Comparison of ENCODE assay signal across 1 cellular context in the genomic region with DNA sequence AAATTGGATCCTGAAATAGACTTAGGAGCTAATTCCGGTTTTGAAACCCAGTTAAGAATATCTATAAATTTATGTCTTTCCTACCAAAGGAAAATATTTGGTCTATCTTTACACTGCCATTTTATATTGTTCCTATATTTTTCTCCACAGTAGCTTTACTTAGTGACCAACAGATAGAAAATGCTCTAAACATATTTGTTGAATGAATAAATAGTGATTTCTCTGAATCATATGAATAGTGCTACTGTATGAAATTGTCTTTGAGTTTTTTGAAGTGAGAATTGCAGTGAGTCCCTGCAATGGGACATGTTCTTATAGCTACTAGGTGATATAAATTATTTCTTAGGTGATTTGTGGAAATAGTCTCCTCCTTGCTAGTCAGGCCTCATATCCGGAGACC.
TF ChIP-seq lines count a peak whose summit lies in the region.

No MANE protein-coding gene starts in this region.

TF ChIP-seq in K562, 482 proteins besides CTCF, POLR2A, EP300 and RAD21:
- TF ChIP-seq NR2C2 (CRISPR knock-in tag; IDR thresholded peaks at IDR 0.05): no peak
- TF ChIP-seq NR2C2 (tag; IDR thresholded peaks at IDR 0.05): 0 out of 2 replicates have a peak, but pooled peaks have one; percentile 4
- no peak for TF ChIP-seq ARID4B (CRISPR knock-in tag; IDR thresholded peaks at IDR 0.05)
- TF ChIP-seq, protein P1, sequence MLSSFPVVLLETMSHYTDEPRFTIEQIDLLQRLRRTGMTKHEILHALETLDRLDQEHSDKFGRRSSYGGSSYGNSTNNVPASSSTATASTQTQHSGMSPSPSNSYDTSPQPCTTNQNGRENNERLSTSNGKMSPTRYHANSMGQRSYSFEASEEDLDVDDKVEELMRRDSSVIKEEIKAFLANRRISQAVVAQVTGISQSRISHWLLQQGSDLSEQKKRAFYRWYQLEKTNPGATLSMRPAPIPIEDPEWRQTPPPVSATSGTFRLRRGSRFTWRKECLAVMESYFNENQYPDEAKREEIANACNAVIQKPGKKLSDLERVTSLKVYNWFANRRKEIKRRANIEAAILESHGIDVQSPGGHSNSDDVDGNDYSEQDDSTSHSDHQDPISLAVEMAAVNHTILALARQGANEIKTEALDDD (IDR thresholded peaks at IDR 0.05): no peak
